Comparison of ENCODE assay signal across 19 cellular contexts in the genomic region with DNA sequence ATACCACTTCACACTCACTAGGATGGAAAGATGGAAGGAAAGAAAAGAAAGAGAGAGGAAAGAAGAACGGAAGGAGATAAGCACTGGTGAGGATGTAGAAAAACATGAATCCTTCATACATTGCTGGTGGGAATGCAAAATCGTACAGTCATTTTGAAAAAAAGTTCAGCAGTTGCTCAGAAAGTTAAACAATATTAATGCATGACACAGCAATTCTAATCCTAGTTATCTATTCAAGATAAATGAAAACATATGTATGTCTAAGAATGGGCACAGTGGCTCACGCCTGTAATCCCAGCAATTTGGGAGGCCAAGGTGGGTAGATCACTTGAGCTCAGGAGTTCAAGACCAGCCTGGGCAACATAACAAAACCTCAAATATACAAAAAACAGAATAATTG.
"Had no signal": no experiment of that assay in that cellular context is flagged by ENCODE, and none has a peak within 500 bp of the region (broad histone marks: within the 10 kb centered on the region; RNA-seq: fewer than 3 reads in every experiment).

No MANE protein-coding gene starts in this region.

- H3K9me3 ChIP-seq: adrenal gland, mucosa of descending colon, ovary, psoas muscle had no signal

- H3K27ac Mint-ChIP-seq: activated CD4-positive, alpha-beta T cell treated with anti-CD3 and anti-CD28 coated beads, Interleukin-2, amount 10 ng/mL, durations not matched to agents 24 days and 14 days; activated CD8-positive, alpha-beta T cell treated with anti-CD3 and anti-CD28 coated beads for 36 hours; dendritic cell treated with granulocyte-macrophage colony-stimulating factor and Interleukin-4, amounts not matched to agents 40 ng/mL and 50 ng/mL, for 4 days; stimulated activated naive CD8-positive, alpha-beta T cell treated with anti-CD3 and anti-CD28 coated beads, Interleukin-15, Interleukin-2, amounts not matched to agents 100 ng/mL and 50 ng/mL, for 24 hours; T-helper 2 cell treated with Interferon-gamma antibody and Interleukin-4, amounts not matched to agents 5 μg/mL and 100 μg/mL, for 36 hours had no signal

- H3K27me3 Mint-ChIP-seq: activated CD4-positive, alpha-beta T cell treated with anti-CD3 and anti-CD28 coated beads, Interleukin-2, amount 10 ng/mL, durations not matched to agents 24 days and 14 days; activated CD8-positive, alpha-beta T cell treated with anti-CD3 and anti-CD28 coated beads for 36 hours; dendritic cell treated with granulocyte-macrophage colony-stimulating factor and Interleukin-4, amounts not matched to agents 40 ng/mL and 50 ng/mL, for 4 days; naive B cell; stimulated activated naive CD8-positive, alpha-beta T cell treated with anti-CD3 and anti-CD28 coated beads, Interleukin-15, Interleukin-2, amounts not matched to agents 100 ng/mL and 50 ng/mL, for 24 hours had no signal

- H3K4me3 Mint-ChIP-seq: activated CD4-positive, alpha-beta T cell treated with anti-CD3 and anti-CD28 coated beads, Interleukin-2, amount 10 ng/mL, durations not matched to agents 24 days and 14 days; activated CD8-positive, alpha-beta T cell treated with anti-CD3 and anti-CD28 coated beads for 36 hours; dendritic cell treated with granulocyte-macrophage colony-stimulating factor and Interleukin-4, amounts not matched to agents 40 ng/mL and 50 ng/mL, for 4 days; naive B cell; stimulated activated naive CD8-positive, alpha-beta T cell treated with anti-CD3 and anti-CD28 coated beads, Interleukin-15, Interleukin-2, amounts not matched to agents 100 ng/mL and 50 ng/mL, for 24 hours; T-helper 2 cell treated with Interferon-gamma antibody and Interleukin-4, amounts not matched to agents 5 μg/mL and 100 μg/mL, for 36 hours had no signal

- DNase-seq: activated CD4-positive, alpha-beta T cell treated with anti-CD3 and anti-CD28 coated beads, Interleukin-2, amount 10 ng/mL, durations not matched to agents 24 days and 14 days; activated CD8-positive, alpha-beta T cell treated with anti-CD3 and anti-CD28 coated beads for 36 hours; activated effector memory CD4-positive, alpha-beta T cell treated with Interleukin-2 at 50 U/mL for 16 hours; activated naive CD4-positive, alpha-beta T cell treated with anti-CD3 and anti-CD28 coated beads, Interleukin-2, amount 50 U/mL, for 16 hours; activated T-cell treated with anti-CD3 and anti-CD28 coated beads, Interleukin-2, amount 50 U/mL, for 1 hour; adrenal gland; effector memory CD4-positive, alpha-beta T cell; mesenchymal stem cell; mucosa of descending colon; naive B cell; ovary; psoas muscle; right cardiac atrium; stimulated activated CD4-positive, alpha-beta T cell treated with anti-CD3 and anti-CD28 coated beads, Interleukin-2, amount 100 ng/mL, for 48 hours had no signal

- ATAC-seq: activated CD8-positive, alpha-beta T cell treated with anti-CD3 and anti-CD28 coated beads for 36 hours; mucosa of descending colon; psoas muscle; right cardiac atrium had no signal

- H3K27ac ChIP-seq: adrenal gland, ovary, psoas muscle, skin epidermis, tibial nerve had no signal

- H3K27me3 ChIP-seq: adrenal gland, ovary, tibial nerve had no signal

- H3K4me1 Mint-ChIP-seq: activated CD4-positive, alpha-beta T cell treated with anti-CD3 and anti-CD28 coated beads, Interleukin-2, amount 10 ng/mL, durations not matched to agents 24 days and 14 days had no signal
